10 cellular contexts compared by ENCODE assay signal in the genomic region with DNA sequence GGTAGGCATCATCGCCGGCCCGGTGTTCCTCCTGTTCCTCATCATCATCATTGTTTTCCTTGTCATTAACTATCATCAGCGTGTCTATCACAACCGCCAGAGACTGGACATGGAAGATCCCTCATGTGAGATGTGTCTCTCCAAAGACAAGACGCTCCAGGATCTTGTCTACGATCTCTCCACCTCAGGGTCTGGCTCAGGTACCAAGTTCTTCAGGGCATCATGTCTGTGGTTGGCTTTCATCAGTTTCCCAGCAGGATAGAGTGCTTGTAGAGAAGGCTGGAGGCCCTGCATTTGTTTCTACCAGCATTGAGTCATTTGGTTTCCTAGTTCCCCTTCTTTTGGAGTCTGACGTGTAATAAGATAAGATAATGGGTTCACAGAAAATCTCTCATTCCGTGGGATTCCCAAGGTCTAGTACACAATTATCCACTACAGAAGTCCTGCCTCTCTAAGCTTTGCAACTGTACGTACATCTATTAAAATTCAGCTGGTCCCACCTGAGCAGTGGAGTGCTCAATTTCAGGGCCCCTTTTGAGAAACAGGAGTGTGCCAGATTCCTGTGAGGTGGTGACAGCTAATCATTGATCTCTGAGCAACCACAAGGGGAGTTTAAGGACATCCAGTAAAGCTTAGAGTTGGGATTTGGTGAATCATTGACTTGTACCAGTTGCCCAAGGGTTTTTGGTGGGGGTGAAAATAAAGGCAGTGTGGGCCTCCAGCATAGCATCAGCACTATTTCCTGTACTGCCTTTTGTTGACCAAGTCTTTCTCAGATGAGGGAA. TPM values are rescaled to one million over a fixed set of nuclear protein-coding genes. Genes with fewer than 3 reads are reported as not detected.
DNase-seq lines count a peak whose midpoint lies in the region; ATAC-seq and TF ChIP-seq lines count a peak whose summit lies in the region.
"Had no signal": no experiment of that assay in that cellular context is flagged by ENCODE, and none has a peak within 500 bp of the region (broad histone marks: within the 10 kb centered on the region; RNA-seq: fewer than 3 reads in every experiment).

No MANE protein-coding gene starts in this region.

- H3K36me3 Mint-ChIP-seq in osteocyte (ENCODE audit: unreplicated experiment): peaks cover 25% of the 10 kb centered on the region

- H3K4me3 Mint-ChIP-seq in osteocyte (ENCODE audit: unreplicated experiment): no peak overlapping the region
- H3K4me3 Mint-ChIP-seq: activated T-cell treated with anti-CD3 and anti-CD28 coated beads, Interleukin-2, amount 50 U/mL, for 4 hours had no signal

- no peaks in the 10 kb centered on the region for H3K9me3 Mint-ChIP-seq in osteocyte (ENCODE audit: unreplicated experiment)
- H3K9me3 Mint-ChIP-seq: activated T-cell treated with anti-CD3 and anti-CD28 coated beads, Interleukin-2, amount 50 U/mL, for 4 hours had no signal

- H3K36me3 ChIP-seq in hepatocyte (replicated peaks; ENCODE audit: insufficient read depth, low read depth): peaks cover 3% of the 10 kb centered on the region

- peak overlapping the region; percentile 75 for H3K27ac ChIP-seq in hepatocyte
- H3K27ac ChIP-seq: VCaP had no signal

- no peak overlapping the region for H3K4me3 ChIP-seq in hepatocyte

- peaks cover 52% of the 10 kb centered on the region for H3K79me2 ChIP-seq in hepatocyte

- WGBS in hepatocyte (ENCODE audit: low lambda C conversion rate, missing lambda C conversion rate): 68% methylated on average over 10 of the region's 10 CpGs

- H3K4me1 ChIP-seq in hepatocyte (ENCODE audit: insufficient read depth): peaks cover 56% of the 10 kb centered on the region

- no peak overlapping the region for H2AFZ ChIP-seq in hepatocyte

- no peaks in the 10 kb centered on the region for H3K27me3 ChIP-seq in hepatocyte

- ATAC-seq in HG02885 (IDR thresholded peaks at IDR 0.05; ENCODE audit: poor library complexity, unreplicated experiment): no peak
- ATAC-seq: activated T-cell treated with anti-CD3 and anti-CD28 coated beads, Interleukin-2, amount 50 U/mL, for 4 hours had no signal

- H3K27me3 Mint-ChIP-seq in osteocyte (ENCODE audit: unreplicated experiment): no peaks in the 10 kb centered on the region

- peaks cover 6% of the 10 kb centered on the region for H4K20me1 ChIP-seq in hepatocyte (ENCODE audit: insufficient read depth, poor library complexity, severe bottlenecking)

- no peak for TF ChIP-seq CTCF in hepatocyte (IDR thresholded peaks at IDR 0.05; ENCODE audit: poor library complexity)
- no peak for TF ChIP-seq CTCF in osteocyte (IDR thresholded peaks at IDR 0.05)

- H3K9me2 ChIP-seq in hepatocyte (replicated peaks; ENCODE audit: insufficient read depth): no peaks in the 10 kb centered on the region

- peak; percentile 60 for DNase-seq in HK-2 (ENCODE audit: unreplicated experiment)
- DNase-seq in T1000 (lab: John Stamatoyannopoulos, UW): peak; percentile 87
- DNase-seq in hepatocyte (ENCODE audit: low spot score): peak; percentile 69
- peak; percentile 28 for DNase-seq in stromal cell of bone marrow (ENCODE audit: low read depth)
- DNase-seq in NCI-H446 treated with DMSO at 0.1 percent for 48 hours (lab: John Stamatoyannopoulos, UW): no peak
- DNase-seq in osteocyte (ENCODE audit: extremely low spot score, unreplicated experiment): no peak
- DNase-seq: activated T-cell treated with anti-CD3 and anti-CD28 coated beads, Interleukin-2, amount 50 U/mL, for 4 hours; stimulated activated naive CD4-positive, alpha-beta T cell had no signal

- no peaks in the 10 kb centered on the region for H3K9me3 ChIP-seq in hepatocyte (ENCODE audit: low read depth)

- H3K4me2 ChIP-seq in hepatocyte: peak overlapping the region; percentile 24

- peaks cover 41% of the 10 kb centered on the region for H3K4me1 Mint-ChIP-seq in osteocyte (ENCODE audit: unreplicated experiment)

- no peak overlapping the region for H3K27ac Mint-ChIP-seq in osteocyte (ENCODE audit: unreplicated experiment)

RNA-seq across cellular contexts. Expression of gene ACVR1B, which starts 25.1 kb away (rescaled TPM):
- 16.3 and 22.4 TPM in 2 replicates for total RNA-seq in hepatocyte
- polyA plus RNA-seq in hepatocyte: 4.8 and 5.7 TPM in 2 replicates
- total RNA-seq in osteocyte: 15.2 and 15.8 TPM in 2 replicates

RNA-seq across cellular contexts. Expression of gene TAMALIN, which starts 30.2 kb away (rescaled TPM):
- 4.0 and 8.0 TPM in 2 replicates for total RNA-seq in hepatocyte
- polyA plus RNA-seq in hepatocyte: 9.9 and 17.0 TPM in 2 replicates
- total RNA-seq in osteocyte: 22.5 and 25.5 TPM in 2 replicates

Comparison
In these comparisons a context has a peak if more than half of its experiments do, and no peak if none do; other contexts are left out.
1. DNase-seq: peak in HK-2 (single experiment), T1000 (single experiment), hepatocyte (single experiment) and stromal cell of bone marrow (single experiment); none in NCI-H446 treated with DMSO at 0.1 percent for 48 hours (single experiment) and osteocyte (single experiment).